8 cellular contexts compared by ENCODE assay signal in the genomic region with DNA sequence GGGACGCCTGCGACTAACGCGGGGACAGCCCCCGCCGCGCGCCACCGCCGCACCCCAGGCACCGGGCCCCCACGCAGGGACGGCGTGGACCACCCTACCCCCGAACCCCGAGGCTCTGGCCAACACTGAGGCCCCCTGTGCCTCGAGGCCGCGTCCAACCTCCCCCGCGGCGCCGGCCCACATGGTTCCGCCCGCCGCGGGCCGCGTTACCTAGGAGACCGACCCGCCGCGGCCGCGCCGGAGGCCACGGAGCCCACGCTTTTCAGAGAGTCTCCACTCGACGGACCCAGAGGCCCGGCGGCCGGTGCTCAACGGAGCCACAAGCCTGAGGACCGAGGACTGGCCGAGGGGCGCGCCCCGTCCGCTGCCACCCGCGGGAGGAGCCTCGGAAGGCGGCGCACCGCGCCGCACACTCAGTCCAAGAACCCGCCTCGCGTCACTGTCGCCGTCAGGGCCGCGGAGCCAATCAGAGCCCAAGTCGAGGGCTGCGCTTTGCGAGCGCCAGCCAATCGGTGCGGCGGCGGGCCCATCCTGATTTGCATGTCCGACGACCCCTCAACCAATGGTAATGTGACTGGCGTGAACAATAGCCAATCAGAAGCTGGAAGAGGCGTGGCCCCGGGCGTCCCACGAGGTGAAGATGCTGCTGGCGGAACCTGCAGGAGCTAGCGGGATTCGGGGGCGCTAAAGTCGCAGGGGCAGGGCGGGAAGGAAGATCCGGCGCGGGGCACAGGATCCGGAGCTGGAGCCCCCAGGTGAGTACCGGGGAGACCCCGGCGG. TPM values are rescaled to one million over a fixed set of nuclear protein-coding genes. Genes with fewer than 3 reads are reported as not detected.
DNase-seq lines count a peak whose midpoint lies in the region; ATAC-seq, FAIRE-seq and TF ChIP-seq lines count a peak whose summit lies in the region.

A gene (minus strand): TSS at position 392 of the 780 bp plus-strand sequence. CDS start 6,136 bp downstream, outside the sequence.

- H3K9me3 ChIP-seq in adrenal gland (replicated peaks in 1 of 3) (no peaks in the 10 kb centered on the region), heart left ventricle (no peaks in the 10 kb centered on the region), upper lobe of left lung (no peaks in the 10 kb centered on the region)

- 0% methylated on average over 9 to 93 of the region's 93 CpGs; no CpG with 5 or more reads in 1 of the 4 donors for WGBS in adrenal gland, 4 donors
- 0 to 1% (median 0%) methylated on average over 38 to 93 of the region's 93 CpGs for WGBS in heart left ventricle, 4 donors
- WGBS in upper lobe of left lung, 2 donors = 0% methylated on average over 11 to 31 of the region's 93 CpGs

- H3K27ac ChIP-seq in adrenal gland (peak within 1 kb of the TSS; percentile 82 to 98 (median 91)), heart left ventricle (peak within 1 kb of the TSS; percentile 81 to 96 (median 88)), upper lobe of left lung (peak within 1 kb of the TSS; percentile 86 to 93 (median 88))

- DNase-seq in GM12891 (ENCODE audit: insufficient read length, low spot score) = peak; percentile 99
- DNase-seq in NCI-H1436 (lab: John Stamatoyannopoulos, UW) = peak; percentile 99
- DNase-seq in T-helper 1 cell = peak; percentile 97 to 99 (median 98)
- DNase-seq in adrenal gland = peak; percentile 99 to 100 (median 100)
- DNase-seq in heart left ventricle = peak; percentile 99 to 100 (median 100)
- peak; percentile 99 for DNase-seq in pons (ENCODE audit: low spot score)
- DNase-seq in upper lobe of left lung = peak; percentile 99 to 100

- H3K4me1 ChIP-seq in adrenal gland (replicated peaks in 1 of 2) (peaks cover 6 to 17% of the 10 kb centered on the region in 2 donors), heart left ventricle (peaks cover 4 to 37% (median 17%) of the 10 kb centered on the region in 12 donors), upper lobe of left lung (peaks cover 16 to 39% (median 30%) of the 10 kb centered on the region in 4 donors)

- intact Hi-C loops in adrenal gland (cut with DNase I) (no loop called here), heart left ventricle (cut with DNase I) (no loop called here)

- peak in 1 of 6 experiments; percentile 15 for TF ChIP-seq CTCF in adrenal gland (IDR thresholded peaks at IDR 0.05)
- peak in 3 of 12 donors; percentile 27 to 34 (median 27) for TF ChIP-seq CTCF in heart left ventricle (IDR thresholded peaks at IDR 0.05)
- peak in 2 of 6 experiments; percentile 23 to 27 for TF ChIP-seq CTCF in upper lobe of left lung (IDR thresholded peaks at IDR 0.05)

- TF ChIP-seq POLR2A in GM12891 (IDR thresholded peaks at IDR 0.05; ENCODE audit: low read depth, low read length) = no peak
- peak; percentile 52 to 66 for TF ChIP-seq POLR2A in adrenal gland (IDR thresholded peaks at IDR 0.05)
- peak in 1 of 2 donors; percentile 54 for TF ChIP-seq POLR2A in heart left ventricle (IDR thresholded peaks at IDR 0.05)
- TF ChIP-seq POLR2A in upper lobe of left lung (IDR thresholded peaks at IDR 0.05) = peak in 3 of 4 donors; percentile 29 to 70 (median 52)

- TF ChIP-seq EP300 in upper lobe of left lung (IDR thresholded peaks at IDR 0.05) = no peak

- H3K36me3 ChIP-seq in adrenal gland (replicated peaks in 1 of 2) = no peaks in the 10 kb centered on the region
- peaks cover 0 to 7% (median 0%) of the 10 kb centered on the region in 9 donors for H3K36me3 ChIP-seq in heart left ventricle
- no peaks in the 10 kb centered on the region for H3K36me3 ChIP-seq in upper lobe of left lung

- H3K27me3 ChIP-seq in adrenal gland (no peaks in the 10 kb centered on the region), heart left ventricle (no peaks in the 10 kb centered on the region), upper lobe of left lung (peaks cover 0 to 5% (median 0%) of the 10 kb centered on the region in 4 donors)

- peak; percentile 91 for ATAC-seq in HG02798 (IDR thresholded peaks at IDR 0.05; ENCODE audit: poor library complexity, unreplicated experiment)
- ATAC-seq in heart left ventricle = peak; percentile 96 to 99 (median 96)
- ATAC-seq in upper lobe of left lung (ENCODE audit: low FRiP score in 2 of 2) = peak; percentile 97

- peak within 1 kb of the TSS; percentile 58 to 89 (median 73) for H3K4me3 ChIP-seq in adrenal gland
- peak within 1 kb of the TSS; percentile 54 to 95 (median 82) for H3K4me3 ChIP-seq in heart left ventricle
- peak within 1 kb of the TSS; percentile 71 to 99 (median 92) for H3K4me3 ChIP-seq in upper lobe of left lung

- FAIRE-seq in GM12891 (lab: Jason Lieb, UNC) = peak; percentile 100

TF ChIP-seq in GM12891, 5 proteins besides CTCF, POLR2A, EP300 and RAD21:
- TF ChIP-seq TAF1 (IDR thresholded peaks at IDR 0.05; ENCODE audit: low read depth, low read length) (0 out of 2 replicates have a peak, but pooled peaks have one; percentile 42), POLR2AphosphoS5 (IDR thresholded peaks at IDR 0.05; ENCODE audit: low read depth, low read length) (peak; percentile 23; the same call in 1 of the 2 replicates), POU2F2 (IDR thresholded peaks at IDR 0.05; ENCODE audit: low read depth, low read length) (peak; percentile 99), PAX5 (IDR thresholded peaks at IDR 0.05; ENCODE audit: insufficient read depth, low read length, severe bottlenecking) (no peak), SPI1 (IDR thresholded peaks at IDR 0.05; ENCODE audit: low read depth, low read length) (no peak)

RNA-seq across cellular contexts. Expression of the gene that starts here (rescaled TPM):
- 4.0 TPM for polyA plus RNA-seq in GM12891 (2012; ENCODE audit: low read depth, missing spikeins)
- total RNA-seq in adrenal gland = 10 to 100 TPM in 2 of 8 donors, 1 to 10 TPM in 6; 6.7 to 13.2 (median 7.8) TPM
- polyA plus RNA-seq in adrenal gland = 1 to 10 TPM; 2.7 to 8.3 (median 6.8) TPM
- total RNA-seq in heart left ventricle = 1 to 10 TPM; 2.5 to 6.3 (median 3.6) TPM
- polyA plus RNA-seq in heart left ventricle = 1 to 10 TPM; 2.1 to 3.1 TPM
- total RNA-seq in upper lobe of left lung = 10 to 100 TPM; 13.5 to 45.1 (median 19.9) TPM

Comparison
In these comparisons a context has a peak if more than half of its experiments do, and no peak if none do; other contexts are left out.
1. Peak in every context shown above with its lines: DNase-seq, ATAC-seq, H3K4me3 ChIP-seq and H3K27ac ChIP-seq.